Comparison of ENCODE assay signal across 3 cellular contexts in the genomic region with DNA sequence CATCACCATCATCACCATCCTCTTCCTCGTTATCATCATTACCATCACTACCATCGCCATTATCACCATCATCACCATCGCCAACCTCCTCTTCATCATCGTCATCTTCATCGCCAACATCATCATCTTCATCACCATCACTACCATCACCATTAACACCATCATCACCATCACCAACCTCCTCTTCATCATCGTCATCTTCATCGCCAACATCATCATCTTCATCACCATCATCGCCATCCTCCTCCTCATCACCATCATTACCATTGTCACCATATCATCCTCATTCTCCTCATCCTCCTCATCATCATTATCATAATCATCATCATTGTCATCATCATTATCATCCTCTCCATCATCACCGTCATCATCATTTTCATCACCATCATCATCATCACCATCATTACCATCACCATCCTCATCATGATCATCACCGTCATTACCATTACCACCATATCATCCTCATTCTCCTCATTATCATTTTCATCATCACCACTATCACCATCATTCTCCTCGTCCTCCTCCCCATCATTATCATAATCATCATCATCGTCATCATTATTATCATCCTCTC.
TF ChIP-seq lines count a peak whose summit lies in the region.

No MANE protein-coding gene starts in this region.

TF ChIP-seq in HEK293, 187 proteins besides CTCF, POLR2A, EP300 and RAD21:
- TF ChIP-seq, protein P1, sequence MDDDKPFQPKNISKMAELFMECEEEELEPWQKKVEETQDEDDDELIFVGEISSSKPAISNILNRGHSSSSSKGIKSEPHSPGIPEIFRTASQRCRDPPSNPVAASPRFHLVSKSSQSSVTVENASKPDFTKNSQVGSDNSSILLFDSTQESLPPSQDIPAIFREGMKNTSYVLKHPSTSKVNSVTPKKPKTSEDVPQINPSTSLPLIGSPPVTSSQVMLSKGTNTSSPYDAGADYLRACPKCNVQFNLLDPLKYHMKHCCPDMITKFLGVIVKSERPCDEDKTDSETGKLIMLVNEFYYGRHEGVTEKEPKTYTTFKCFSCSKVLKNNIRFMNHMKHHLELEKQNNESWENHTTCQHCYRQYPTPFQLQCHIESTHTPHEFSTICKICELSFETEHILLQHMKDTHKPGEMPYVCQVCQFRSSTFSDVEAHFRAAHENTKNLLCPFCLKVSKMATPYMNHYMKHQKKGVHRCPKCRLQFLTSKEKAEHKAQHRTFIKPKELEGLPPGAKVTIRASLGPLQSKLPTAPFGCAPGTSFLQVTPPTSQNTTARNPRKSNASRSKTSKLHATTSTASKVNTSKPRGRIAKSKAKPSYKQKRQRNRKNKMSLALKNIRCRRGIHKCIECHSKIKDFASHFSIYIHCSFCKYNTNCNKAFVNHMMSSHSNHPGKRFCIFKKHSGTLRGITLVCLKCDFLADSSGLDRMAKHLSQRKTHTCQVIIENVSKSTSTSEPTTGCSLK (tag by site-specific recombination; IDR thresholded peaks at IDR 0.05): 0 out of 2 replicates have a peak, but pooled peaks have one; percentile 26
- TF ChIP-seq, protein P2, sequence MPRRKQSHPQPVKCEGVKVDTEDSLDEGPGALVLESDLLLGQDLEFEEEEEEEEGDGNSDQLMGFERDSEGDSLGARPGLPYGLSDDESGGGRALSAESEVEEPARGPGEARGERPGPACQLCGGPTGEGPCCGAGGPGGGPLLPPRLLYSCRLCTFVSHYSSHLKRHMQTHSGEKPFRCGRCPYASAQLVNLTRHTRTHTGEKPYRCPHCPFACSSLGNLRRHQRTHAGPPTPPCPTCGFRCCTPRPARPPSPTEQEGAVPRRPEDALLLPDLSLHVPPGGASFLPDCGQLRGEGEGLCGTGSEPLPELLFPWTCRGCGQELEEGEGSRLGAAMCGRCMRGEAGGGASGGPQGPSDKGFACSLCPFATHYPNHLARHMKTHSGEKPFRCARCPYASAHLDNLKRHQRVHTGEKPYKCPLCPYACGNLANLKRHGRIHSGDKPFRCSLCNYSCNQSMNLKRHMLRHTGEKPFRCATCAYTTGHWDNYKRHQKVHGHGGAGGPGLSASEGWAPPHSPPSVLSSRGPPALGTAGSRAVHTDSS (tag by site-specific recombination; IDR thresholded peaks at IDR 0.05): peak; percentile 98
- TF ChIP-seq SETDB1 (IDR thresholded peaks at IDR 0.05; ENCODE audit: insufficient read length, low read length): no peak
- TF ChIP-seq ZNF670 (tag by site-specific recombination; IDR thresholded peaks at IDR 0.05; ENCODE audit: low read depth): peak; percentile 65; the same call in 1 of the 2 replicates
- TF ChIP-seq, protein P3, sequence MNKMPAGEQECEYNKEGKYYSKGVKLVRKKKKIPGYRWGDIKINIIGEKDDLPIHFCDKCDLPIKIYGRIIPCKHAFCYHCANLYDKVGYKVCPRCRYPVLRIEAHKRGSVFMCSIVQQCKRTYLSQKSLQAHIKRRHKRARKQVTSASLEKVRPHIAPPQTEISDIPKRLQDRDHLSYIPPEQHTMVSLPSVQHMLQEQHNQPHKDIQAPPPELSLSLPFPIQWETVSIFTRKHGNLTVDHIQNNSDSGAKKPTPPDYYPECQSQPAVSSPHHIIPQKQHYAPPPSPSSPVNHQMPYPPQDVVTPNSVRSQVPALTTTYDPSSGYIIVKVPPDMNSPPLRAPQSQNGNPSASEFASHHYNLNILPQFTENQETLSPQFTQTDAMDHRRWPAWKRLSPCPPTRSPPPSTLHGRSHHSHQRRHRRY (tag by site-specific recombination; IDR thresholded peaks at IDR 0.05): no peak
- no peak for TF ChIP-seq KLF9 (tag by site-specific recombination; IDR thresholded peaks at IDR 0.05; ENCODE audit: low read depth)
- TF ChIP-seq, protein P4, sequence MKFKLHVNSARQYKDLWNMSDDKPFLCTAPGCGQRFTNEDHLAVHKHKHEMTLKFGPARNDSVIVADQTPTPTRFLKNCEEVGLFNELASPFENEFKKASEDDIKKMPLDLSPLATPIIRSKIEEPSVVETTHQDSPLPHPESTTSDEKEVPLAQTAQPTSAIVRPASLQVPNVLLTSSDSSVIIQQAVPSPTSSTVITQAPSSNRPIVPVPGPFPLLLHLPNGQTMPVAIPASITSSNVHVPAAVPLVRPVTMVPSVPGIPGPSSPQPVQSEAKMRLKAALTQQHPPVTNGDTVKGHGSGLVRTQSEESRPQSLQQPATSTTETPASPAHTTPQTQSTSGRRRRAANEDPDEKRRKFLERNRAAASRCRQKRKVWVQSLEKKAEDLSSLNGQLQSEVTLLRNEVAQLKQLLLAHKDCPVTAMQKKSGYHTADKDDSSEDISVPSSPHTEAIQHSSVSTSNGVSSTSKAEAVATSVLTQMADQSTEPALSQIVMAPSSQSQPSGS (tag by site-specific recombination; IDR thresholded peaks at IDR 0.05; ENCODE audit: low read depth): 0 out of 2 replicates have a peak, but pooled peaks have one; percentile 3
- peak; percentile 17; the same call in 1 of the 2 replicates for TF ChIP-seq ZNF248 (tag by site-specific recombination; IDR thresholded peaks at IDR 0.05)
- TF ChIP-seq ZNF175 (tag by site-specific recombination; IDR thresholded peaks at IDR 0.05): 0 out of 2 replicates have a peak, but pooled peaks have one; percentile 65
TF ChIP-seq in HEK293: peak in this region for 6.

TF ChIP-seq in K562, 482 proteins besides CTCF, POLR2A, EP300 and RAD21:
- TF ChIP-seq KAT2B (IDR thresholded peaks at IDR 0.05; ENCODE audit: low read depth, low read length): no peak
- TF ChIP-seq ATF1 (CRISPR knock-in tag; IDR thresholded peaks at IDR 0.05): no peak
- TF ChIP-seq ATF1 (tag; IDR thresholded peaks at IDR 0.05): peak; percentile 25; the same call in 1 of the 2 replicates
- no peak for TF ChIP-seq ZNF134 (CRISPR knock-in tag; conservative IDR thresholded peaks at IDR 0.05)
- TF ChIP-seq, protein P5, sequence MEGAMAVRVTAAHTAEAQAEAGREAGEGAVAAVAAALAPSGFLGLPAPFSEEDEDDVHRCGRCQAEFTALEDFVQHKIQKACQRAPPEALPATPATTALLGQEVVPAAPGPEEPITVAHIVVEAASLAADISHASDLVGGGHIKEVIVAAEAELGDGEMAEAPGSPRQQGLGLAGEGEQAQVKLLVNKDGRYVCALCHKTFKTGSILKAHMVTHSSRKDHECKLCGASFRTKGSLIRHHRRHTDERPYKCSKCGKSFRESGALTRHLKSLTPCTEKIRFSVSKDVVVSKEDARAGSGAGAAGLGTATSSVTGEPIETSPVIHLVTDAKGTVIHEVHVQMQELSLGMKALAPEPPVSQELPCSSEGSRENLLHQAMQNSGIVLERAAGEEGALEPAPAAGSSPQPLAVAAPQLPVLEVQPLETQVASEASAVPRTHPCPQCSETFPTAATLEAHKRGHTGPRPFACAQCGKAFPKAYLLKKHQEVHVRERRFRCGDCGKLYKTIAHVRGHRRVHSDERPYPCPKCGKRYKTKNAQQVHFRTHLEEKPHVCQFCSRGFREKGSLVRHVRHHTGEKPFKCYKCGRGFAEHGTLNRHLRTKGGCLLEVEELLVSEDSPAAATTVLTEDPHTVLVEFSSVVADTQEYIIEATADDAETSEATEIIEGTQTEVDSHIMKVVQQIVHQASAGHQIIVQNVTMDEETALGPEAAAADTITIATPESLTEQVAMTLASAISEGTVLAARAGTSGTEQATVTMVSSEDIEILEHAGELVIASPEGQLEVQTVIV (CRISPR knock-in tag; IDR thresholded peaks at IDR 0.05; ENCODE audit: borderline replicate concordance): no peak
- no peak for TF ChIP-seq ZNF174 (CRISPR knock-in tag; IDR thresholded peaks at IDR 0.05)

TF ChIP-seq in H1, 55 proteins besides CTCF, POLR2A, EP300 and RAD21:
- TF ChIP-seq SIRT6 (IDR thresholded peaks at IDR 0.05; ENCODE audit: low read length): no peak
- no peak for TF ChIP-seq JUN (IDR thresholded peaks at IDR 0.05; ENCODE audit: low read depth, low read length)
- TF ChIP-seq, protein P6, sequence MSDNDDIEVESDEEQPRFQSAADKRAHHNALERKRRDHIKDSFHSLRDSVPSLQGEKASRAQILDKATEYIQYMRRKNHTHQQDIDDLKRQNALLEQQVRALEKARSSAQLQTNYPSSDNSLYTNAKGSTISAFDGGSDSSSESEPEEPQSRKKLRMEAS (IDR thresholded peaks at IDR 0.05): no peak
- TF ChIP-seq, protein P7, sequence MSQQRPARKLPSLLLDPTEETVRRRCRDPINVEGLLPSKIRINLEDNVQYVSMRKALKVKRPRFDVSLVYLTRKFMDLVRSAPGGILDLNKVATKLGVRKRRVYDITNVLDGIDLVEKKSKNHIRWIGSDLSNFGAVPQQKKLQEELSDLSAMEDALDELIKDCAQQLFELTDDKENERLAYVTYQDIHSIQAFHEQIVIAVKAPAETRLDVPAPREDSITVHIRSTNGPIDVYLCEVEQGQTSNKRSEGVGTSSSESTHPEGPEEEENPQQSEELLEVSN (IDR thresholded peaks at IDR 0.05): no peak
- TF ChIP-seq CBX5 (IDR thresholded peaks at IDR 0.05; ENCODE audit: low read depth, low read length): no peak
- no peak for TF ChIP-seq TAF7 (optimal IDR thresholded peaks at IDR 0.05; ENCODE audit: borderline replicate concordance, low read depth, low read length)
